Comparison of ENCODE assay signal across 24 cellular contexts in the genomic region with DNA sequence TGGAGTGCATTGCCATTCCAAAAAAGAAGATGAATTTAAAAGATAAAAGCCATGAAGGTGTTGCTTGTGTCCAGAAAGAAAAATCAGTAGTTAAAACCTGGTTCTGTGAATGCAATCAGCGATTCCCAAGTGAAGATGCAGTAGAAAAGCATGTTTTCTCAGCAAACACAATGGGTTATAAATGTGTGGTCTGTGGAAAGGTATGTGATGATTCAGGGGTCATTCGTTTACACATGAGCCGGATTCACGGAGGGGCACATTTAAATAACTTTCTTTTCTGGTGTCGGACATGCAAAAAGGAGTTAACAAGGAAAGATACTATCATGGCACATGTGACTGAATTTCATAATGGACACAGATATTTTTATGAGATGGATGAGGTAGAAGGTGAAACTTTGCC. TPM values are rescaled to one million over a fixed set of nuclear protein-coding genes. Genes with fewer than 3 reads are reported as not detected.
DNase-seq lines count a peak whose midpoint lies in the region; ATAC-seq and TF ChIP-seq lines count a peak whose summit lies in the region.
"Had no signal": no experiment of that assay in that cellular context is flagged by ENCODE, and none has a peak within 500 bp of the region (broad histone marks: within the 10 kb centered on the region; RNA-seq: fewer than 3 reads in every experiment).

No MANE protein-coding gene starts in this region.

- peak overlapping the region; percentile 70 to 89 for H3K4me3 Mint-ChIP-seq in activated T-cell treated with anti-CD3 and anti-CD28 coated beads, Interleukin-2, amount 50 U/mL, for 72 hours
- no peak overlapping the region for H3K4me3 Mint-ChIP-seq in activated T-cell treated with anti-CD3 and anti-CD28 coated beads, Interleukin-2, amount 50 U/mL, for 4 hours
- H3K4me3 Mint-ChIP-seq: activated naive CD4-positive, alpha-beta T cell treated with anti-CD3 and anti-CD28 coated beads, Interleukin-2, amount 10 ng/mL, durations not matched to agents 7 days and 5 days; immature natural killer cell; stimulated activated naive CD8-positive, alpha-beta T cell treated with anti-CD3 and anti-CD28 coated beads, Interleukin-15, amount 100 ng/mL, for 72 hours had no signal

- in situ Hi-C loops in brain microvascular endothelial cell (cut with HindIII; ENCODE audit: low pct_ligation_motif_present, low sequenced_read_pairs): no loop called here

- H3K27me3 Mint-ChIP-seq in activated T-cell treated with anti-CD3 and anti-CD28 coated beads, Interleukin-2, amount 50 U/mL, for 72 hours (ENCODE audit: low read depth): no peaks in the 10 kb centered on the region
- no peaks in the 10 kb centered on the region for H3K27me3 Mint-ChIP-seq in activated T-cell treated with anti-CD3 and anti-CD28 coated beads, Interleukin-2, amount 50 U/mL, for 4 hours (ENCODE audit: low read depth)
- H3K27me3 Mint-ChIP-seq: activated naive CD4-positive, alpha-beta T cell treated with anti-CD3 and anti-CD28 coated beads, Interleukin-2, amount 10 ng/mL, durations not matched to agents 7 days and 5 days; stimulated activated naive CD8-positive, alpha-beta T cell treated with anti-CD3 and anti-CD28 coated beads, Interleukin-15, amount 100 ng/mL, for 72 hours; T-cell had no signal

- CTCF ChIA-PET in OCI-LY7 (lab: Charles Lee; ENCODE audit: unreplicated experiment): no interaction called here

- peaks cover 11 to 33% of the 10 kb centered on the region in 2 donors for H3K36me3 Mint-ChIP-seq in activated T-cell treated with anti-CD3 and anti-CD28 coated beads, Interleukin-2, amount 50 U/mL, for 72 hours (ENCODE audit: insufficient read depth in 2 of 2)
- peaks cover 44% of the 10 kb centered on the region for H3K36me3 Mint-ChIP-seq in activated T-cell treated with anti-CD3 and anti-CD28 coated beads, Interleukin-2, amount 50 U/mL, for 4 hours (ENCODE audit: insufficient read depth)

- no peaks in the 10 kb centered on the region for H3K79me2 ChIP-seq in OCI-LY7 (ENCODE audit: insufficient read depth, low read depth, low read length)

- POLR2A ChIA-PET in OCI-LY7 (lab: Charles Lee): no interaction called here

- H3K27me3 ChIP-seq in brain microvascular endothelial cell (replicated peaks): no peaks in the 10 kb centered on the region
- H3K27me3 ChIP-seq: BE2C, left lung, neutrophil had no signal

- no peaks in the 10 kb centered on the region for H3K4me1 ChIP-seq in OCI-LY7 (ENCODE audit: insufficient read depth, low read length, poor library complexity, severe bottlenecking)
- H3K4me1 ChIP-seq: BE2C, left lung, psoas muscle had no signal

- peaks cover 40% of the 10 kb centered on the region for H3K4me1 Mint-ChIP-seq in activated T-cell treated with anti-CD3 and anti-CD28 coated beads, Interleukin-2, amount 50 U/mL, for 72 hours (ENCODE audit: low read depth)
- H3K4me1 Mint-ChIP-seq in activated T-cell treated with anti-CD3 and anti-CD28 coated beads, Interleukin-2, amount 50 U/mL, for 4 hours (ENCODE audit: low read depth): peaks cover 15% of the 10 kb centered on the region
- H3K4me1 Mint-ChIP-seq: immature natural killer cell had no signal

- no peak for TF ChIP-seq CTCF in OCI-LY7 (conservative IDR thresholded peaks at IDR 0.05; ENCODE audit: low read length)
- no peak for TF ChIP-seq CTCF in brain microvascular endothelial cell (IDR thresholded peaks at IDR 0.05; ENCODE audit: low read depth, low read length, missing control alignments)

- H3K9me2 ChIP-seq in OCI-LY7 (ENCODE audit: insufficient read depth, low read length): no peaks in the 10 kb centered on the region

- H3K36me3 ChIP-seq in OCI-LY7 (ENCODE audit: insufficient read depth, low read length) (peaks cover 60% of the 10 kb centered on the region), brain microvascular endothelial cell (replicated peaks) (peaks cover 8% of the 10 kb centered on the region)

- peak overlapping the region; percentile 93 for H3K27ac Mint-ChIP-seq in activated T-cell treated with anti-CD3 and anti-CD28 coated beads, Interleukin-2, amount 50 U/mL, for 72 hours

- no peak overlapping the region for H2AFZ ChIP-seq in OCI-LY7 (ENCODE audit: low read length)

- H3K27ac ChIP-seq in OCI-LY7 (ENCODE audit: low read depth, low read length, poor library complexity, severe bottlenecking) (no peak overlapping the region), brain microvascular endothelial cell (peak overlapping the region; percentile 68)
- H3K27ac ChIP-seq: left lung, neutrophil, psoas muscle had no signal

- TSS peak; percentile 57 for BruUV-seq in OCI-LY7 (replicated peaks; lab: Mats Ljungman, UMichigan)

- no peaks in the 10 kb centered on the region for H3K9me3 ChIP-seq in OCI-LY7 (ENCODE audit: low read length)
- H3K9me3 ChIP-seq: BE2C, HAP-1, left lung, neutrophil, psoas muscle had no signal

- intact Hi-C loops in OCI-LY7 (cut with micrococcal nuclease; ENCODE audit: unreplicated experiment): no loop called here

- no peak for DNase-seq in activated T-cell treated with anti-CD3 and anti-CD28 coated beads, Interleukin-2, amount 50 U/mL, for 72 hours
- DNase-seq in activated T-cell treated with anti-CD3 and anti-CD28 coated beads, Interleukin-2, amount 50 U/mL, for 4 hours: no peak
- no peak for DNase-seq in OCI-LY7 (ENCODE audit: low spot score)
- DNase-seq in brain microvascular endothelial cell: peak; percentile 53
- DNase-seq in renal cortical epithelial cell (ENCODE audit: low read depth): peak; percentile 11
- no peak for DNase-seq in DMS153 (lab: John Stamatoyannopoulos, UW)
- DNase-seq: ACHN; activated CD8-positive, alpha-beta memory T cell treated with anti-CD3 and anti-CD28 coated beads for 24 hours; activated naive CD4-positive, alpha-beta T cell treated with anti-CD3 and anti-CD28 coated beads, Interleukin-2, amount 10 ng/mL, durations not matched to agents 7 days and 5 days; BE2C; central memory CD4-positive, alpha-beta T cell; hypothalamus; immature natural killer cell; left lung; mesendoderm; NCI-H1417; NCI-H2029 treated with DMSO at 0.1 percent for 48 hours; NCI-H526 treated with DMSO at 0.1 percent for 48 hours; psoas muscle; stimulated activated naive CD8-positive, alpha-beta T cell treated with anti-CD3 and anti-CD28 coated beads, Interleukin-15, amount 100 ng/mL, for 72 hours; T-cell had no signal

- peaks cover 0 to under 1% of the 10 kb centered on the region in 2 donors for H3K9me3 Mint-ChIP-seq in activated T-cell treated with anti-CD3 and anti-CD28 coated beads, Interleukin-2, amount 50 U/mL, for 72 hours
- no peaks in the 10 kb centered on the region for H3K9me3 Mint-ChIP-seq in activated T-cell treated with anti-CD3 and anti-CD28 coated beads, Interleukin-2, amount 50 U/mL, for 4 hours
- H3K9me3 Mint-ChIP-seq: activated naive CD4-positive, alpha-beta T cell treated with anti-CD3 and anti-CD28 coated beads, Interleukin-2, amount 10 ng/mL, durations not matched to agents 7 days and 5 days; immature natural killer cell; stimulated activated naive CD8-positive, alpha-beta T cell treated with anti-CD3 and anti-CD28 coated beads, Interleukin-15, amount 100 ng/mL, for 72 hours had no signal

- H3K4me3 ChIP-seq in OCI-LY7 (ENCODE audit: low read depth, low read length, poor library complexity, severe bottlenecking): no peak overlapping the region
- no peak overlapping the region for H3K4me3 ChIP-seq in brain microvascular endothelial cell (ENCODE audit: low read depth, low read length)
- H3K4me3 ChIP-seq: HAP-1, left lung, psoas muscle had no signal

- H3K4me2 ChIP-seq in OCI-LY7 (ENCODE audit: low read length): no peak overlapping the region

- no peak for ATAC-seq in activated T-cell treated with anti-CD3 and anti-CD28 coated beads, Interleukin-2, amount 50 U/mL, for 72 hours (replicated peaks in 1 of 2)
- ATAC-seq in activated T-cell treated with anti-CD3 and anti-CD28 coated beads, Interleukin-2, amount 50 U/mL, for 4 hours: no peak
- ATAC-seq in GM19351 (IDR thresholded peaks at IDR 0.05; ENCODE audit: unreplicated experiment): no peak
- ATAC-seq: left lung, psoas muscle had no signal

- no peaks in the 10 kb centered on the region for H4K20me1 ChIP-seq in OCI-LY7 (ENCODE audit: insufficient read depth, low read length)

RNA-seq across cellular contexts. Expression of a gene that starts 24.7 kb away (rescaled TPM):
- 1 to 10 TPM; 5.5 to 5.8 TPM for total RNA-seq in activated T-cell treated with anti-CD3 and anti-CD28 coated beads, Interleukin-2, amount 50 U/mL, for 72 hours
- total RNA-seq in activated T-cell treated with anti-CD3 and anti-CD28 coated beads, Interleukin-2, amount 50 U/mL, for 4 hours: 1 to 10 TPM; 6.3 to 7.2 (median 6.9) TPM
- 6.8 and 7.7 TPM in 2 replicates for total RNA-seq in OCI-LY7 (2014; rRNA removed; shearing (Covaris generic))
- total RNA-seq in OCI-LY7 (2022): 8.0 and 8.7 TPM in 2 replicates
- 9.2 and 14.6 TPM in 2 replicates for total RNA-seq in renal cortical epithelial cell

RNA-seq across cellular contexts. Expression of a gene that starts 57.4 kb away (rescaled TPM):
- 10 to 100 TPM; 73.8 to 76.2 TPM for total RNA-seq in activated T-cell treated with anti-CD3 and anti-CD28 coated beads, Interleukin-2, amount 50 U/mL, for 72 hours
- total RNA-seq in activated T-cell treated with anti-CD3 and anti-CD28 coated beads, Interleukin-2, amount 50 U/mL, for 4 hours: 10 to 100 TPM; 36.8 to 44.8 (median 43.3) TPM
- 35.1 and 50.0 TPM in 2 replicates for total RNA-seq in OCI-LY7 (2014; rRNA removed; shearing (Covaris generic))
- total RNA-seq in OCI-LY7 (2022) (66.7 and 76.3 TPM in 2 replicates), renal cortical epithelial cell (52.4 and 73.3 TPM in 2 replicates)

Comparison
In these comparisons a context has a peak if more than half of its experiments do, and no peak if none do; other contexts are left out.
1. DNase-seq: peak in brain microvascular endothelial cell (single experiment) and renal cortical epithelial cell (single experiment); none in activated T-cell treated with anti-CD3 and anti-CD28 coated beads, Interleukin-2, amount 50 U/mL, for 72 hours (0 of 2), activated T-cell treated with anti-CD3 and anti-CD28 coated beads, Interleukin-2, amount 50 U/mL, for 4 hours (single experiment), OCI-LY7 (single experiment) and DMS153 (single experiment).